Comparison of ENCODE assay signal across 8 cellular contexts in genomic region chr17:48101012-48101720, GRCh38. TPM values are rescaled to one million over a fixed set of nuclear protein-coding genes. Genes with fewer than 3 reads are reported as not detected.
DNase-seq lines count a peak whose midpoint lies in the region; ATAC-seq lines count a peak whose summit lies in the region.

Gene CBX1, minus strand, starts transcription at chr17:48101478. Its CDS starts 24,474 bp downstream, at chr17:48077004.

- peak within 1 kb of the TSS; percentile 65 for H3K27ac ChIP-seq in effector memory CD4-positive, alpha-beta T cell (ENCODE audit: insufficient read depth, low read length, poor library complexity, severe bottlenecking)

- no peaks in the 10 kb centered on the region for H3K9me3 ChIP-seq in effector memory CD4-positive, alpha-beta T cell (ENCODE audit: control insufficient read depth, low read length)

- POLR2A ChIA-PET in activated CD8-positive, alpha-beta memory T cell treated with anti-CD3 and anti-CD28 coated beads for 36 hours (lab: Charles Lee) = interaction anchor here (0.8 to 1.6 kb wide), 2 partner anchors 22 to 53 kb away, joined by 3 to 5 read pairs; partner anchors contain the start of gene NFE2L1

- no peaks in the 10 kb centered on the region for H3K27me3 ChIP-seq in effector memory CD4-positive, alpha-beta T cell (replicated peaks; ENCODE audit: control insufficient read depth, insufficient read depth, low read length, poor library complexity, severe bottlenecking)

- ATAC-seq in GM21360 (IDR thresholded peaks at IDR 0.05; ENCODE audit: unreplicated experiment) = peak; percentile 84

- no peaks in the 10 kb centered on the region for H3K4me1 ChIP-seq in effector memory CD4-positive, alpha-beta T cell (ENCODE audit: control insufficient read depth, insufficient read depth, low read length, poor library complexity, severe bottlenecking)

- H3K4me3 ChIP-seq in effector memory CD4-positive, alpha-beta T cell (ENCODE audit: insufficient read depth, low read depth, low read length, poor library complexity, severe bottlenecking) = peak within 1 kb of the TSS; percentile 89

- DNase-seq in COLO829 (ENCODE audit: low spot score) (peak; percentile 88), HT1080 (ENCODE audit: low read depth) (peak; percentile 95), NOMO-1 (lab: John Stamatoyannopoulos, UW; ENCODE audit: unreplicated experiment in 2 of 2) (peak; percentile 86 to 89), medulla oblongata (ENCODE audit: extremely low spot score) (peak; percentile 96)
- DNase-seq in effector memory CD4-positive, alpha-beta T cell = peak; percentile 84 to 88 (median 86)
- peak; percentile 85 to 92 (median 91) for DNase-seq in stimulated activated CD4-positive, alpha-beta T cell treated with anti-CD3 and anti-CD28 coated beads, TNF-alpha, amount 100 ng/mL, for 48 hours (ENCODE audit: low read depth in 3 of 3)

- H3K36me3 ChIP-seq in effector memory CD4-positive, alpha-beta T cell (ENCODE audit: control insufficient read depth, insufficient read depth, low read length) = no peaks in the 10 kb centered on the region

- CTCF ChIA-PET in activated CD8-positive, alpha-beta memory T cell treated with anti-CD3 and anti-CD28 coated beads for 36 hours (lab: Charles Lee) = interaction anchor here (1.1 to 1.7 kb wide), 4 partner anchors 14 to 492 kb away, joined by 3 to 7 read pairs (median 4); partner anchors contain the start of gene HOXB5

RNA-seq across cellular contexts. Expression of gene CBX1, which starts in this region (rescaled TPM):
- 67.3 and 84.4 TPM in 2 replicates for total RNA-seq in HT1080 (2014; rRNA removed; shearing (Covaris generic))
- 65.6 and 69.6 TPM in 2 replicates for polyA plus RNA-seq in HT1080 (2015; cell fraction: cytosol; rRNA removed)
- 36.2 TPM in 2 replicates for polyA plus RNA-seq in HT1080 (2015; cell fraction: nucleus; rRNA removed)
- 10 to 100 TPM; 56.8 to 60.0 TPM for total RNA-seq in activated CD8-positive, alpha-beta memory T cell treated with anti-CD3 and anti-CD28 coated beads for 36 hours

Comparison
In these comparisons a context has a peak if more than half of its experiments do, and no peak if none do; other contexts are left out.
1. Peak in every context shown above with its lines: DNase-seq, ATAC-seq, H3K4me3 ChIP-seq and H3K27ac ChIP-seq.